ENCODE assay signal across 13 cellular contexts in genomic region chr5:74555991-74556390, GRCh38.
"Had no signal": no experiment of that assay in that cellular context is flagged by ENCODE, and none has a peak within 500 bp of the region (broad histone marks: within the 10 kb centered on the region; RNA-seq: fewer than 3 reads in every experiment).

No MANE protein-coding gene starts in this region.

- H3K36me3 ChIP-seq: esophagus muscularis mucosa, upper lobe of right lung had no signal

- DNase-seq: activated CD4-positive, alpha-beta T cell treated with anti-CD3 and anti-CD28 coated beads, Interleukin-2, amount 50 U/mL, for 4 hours; activated CD8-positive, alpha-beta memory T cell treated with anti-CD3 and anti-CD28 coated beads, Interleukin-2, amount 10 ng/mL, durations not matched to agents 7 days and 5 days; activated effector memory CD4-positive, alpha-beta T cell treated with Interleukin-2 at 50 U/mL for 16 hours; activated T-cell treated with anti-CD3 and anti-CD28 coated beads, Interleukin-2, amount 50 U/mL, for 24 hours; amygdala; natural killer cell; stimulated activated CD4-positive, alpha-beta T cell treated with anti-CD3 and anti-CD28 coated beads, Interleukin-2, amount 100 ng/mL, for 48 hours; stimulated activated naive CD4-positive, alpha-beta T cell treated with Interleukin-2 at 50 U/mL for 16 hours; upper lobe of right lung had no signal

- H3K4me3 ChIP-seq: esophagus muscularis mucosa, upper lobe of right lung had no signal

- H3K4me3 Mint-ChIP-seq: activated CD8-positive, alpha-beta memory T cell treated with anti-CD3 and anti-CD28 coated beads, Interleukin-2, amount 10 ng/mL, durations not matched to agents 7 days and 5 days; activated naive CD8-positive, alpha-beta T cell; activated T-cell treated with anti-CD3 and anti-CD28 coated beads, Interleukin-2, amount 50 U/mL, for 24 hours; natural killer cell; T-helper 2 cell treated with Interferon-gamma antibody and Interleukin-4, amounts not matched to agents 5 μg/mL and 100 μg/mL, for 36 hours had no signal

- H3K4me1 Mint-ChIP-seq: activated CD8-positive, alpha-beta memory T cell treated with anti-CD3 and anti-CD28 coated beads, Interleukin-2, amount 10 ng/mL, durations not matched to agents 7 days and 5 days; natural killer cell had no signal

- ATAC-seq: activated CD4-positive, CD25-positive, alpha-beta regulatory T cell treated with anti-CD3 and anti-CD28 coated beads, Interleukin-2, amount 50 U/mL, for 24 hours; activated CD8-positive, alpha-beta memory T cell treated with anti-CD3 and anti-CD28 coated beads, Interleukin-2, amount 10 ng/mL, durations not matched to agents 7 days and 5 days; natural killer cell; upper lobe of right lung had no signal

- H3K27ac ChIP-seq: esophagus muscularis mucosa, upper lobe of right lung had no signal

- H3K36me3 Mint-ChIP-seq: activated CD8-positive, alpha-beta memory T cell treated with anti-CD3 and anti-CD28 coated beads, Interleukin-2, amount 10 ng/mL, durations not matched to agents 7 days and 5 days; activated naive CD8-positive, alpha-beta T cell; natural killer cell had no signal

- H3K27ac Mint-ChIP-seq: activated CD8-positive, alpha-beta memory T cell treated with anti-CD3 and anti-CD28 coated beads, Interleukin-2, amount 10 ng/mL, durations not matched to agents 7 days and 5 days; activated naive CD8-positive, alpha-beta T cell; activated T-cell treated with anti-CD3 and anti-CD28 coated beads, Interleukin-2, amount 50 U/mL, for 24 hours; natural killer cell; T-helper 2 cell treated with Interferon-gamma antibody and Interleukin-4, amounts not matched to agents 5 μg/mL and 100 μg/mL, for 36 hours had no signal

- H3K9me3 Mint-ChIP-seq: activated T-cell treated with anti-CD3 and anti-CD28 coated beads, Interleukin-2, amount 50 U/mL, for 24 hours; natural killer cell; T-helper 2 cell treated with Interferon-gamma antibody and Interleukin-4, amounts not matched to agents 5 μg/mL and 100 μg/mL, for 36 hours had no signal

- H3K4me1 ChIP-seq: esophagus muscularis mucosa, upper lobe of right lung had no signal

- H3K27me3 ChIP-seq: esophagus muscularis mucosa, upper lobe of right lung had no signal

- H3K9me3 ChIP-seq: esophagus muscularis mucosa, upper lobe of right lung had no signal
